Comparison of ENCODE assay signal across 27 cellular contexts in genomic region chr16:47724386-47724785, GRCh38.
"Had no signal": no experiment of that assay in that cellular context is flagged by ENCODE, and none has a peak within 500 bp of the region (broad histone marks: within the 10 kb centered on the region; RNA-seq: fewer than 3 reads in every experiment).

No MANE protein-coding gene starts in this region.

- H3K4me1 ChIP-seq: colonic mucosa, esophagus squamous epithelium, foreskin keratinocyte, gastrocnemius medialis, gastroesophageal sphincter, heart left ventricle, heart right ventricle had no signal

- FAIRE-seq: colon, endometrium, endothelial cell of umbilical vein, frontal cortex had no signal

- DNase-seq: colonic mucosa; cortex of kidney; dermis blood vessel endothelial cell; dorsolateral prefrontal cortex; effector CD4-positive, alpha-beta T cell; effector CD8-positive, alpha-beta T cell; effector memory CD4-positive, alpha-beta T cell; effector memory CD8-positive, alpha-beta T cell; endodermal cell; erythroblast; esophagus squamous epithelium; foreskin fibroblast; foreskin keratinocyte; foreskin melanocyte; gastrocnemius medialis; glutamatergic neuron; head of caudate nucleus; heart left ventricle; heart right ventricle had no signal

- H3K27me3 ChIP-seq: colonic mucosa, dorsolateral prefrontal cortex, esophagus squamous epithelium, foreskin keratinocyte, gastrocnemius medialis, heart left ventricle, heart right ventricle had no signal

- ATAC-seq: effector memory CD8-positive, alpha-beta T cell; esophagus mucosa; foreskin keratinocyte; gastrocnemius medialis; gastroesophageal sphincter; heart left ventricle; heart right ventricle had no signal

- H3K27ac ChIP-seq: colonic mucosa, coronary artery, dorsolateral prefrontal cortex, epithelial cell of prostate, esophagus squamous epithelium, foreskin keratinocyte, gastrocnemius medialis, gastroesophageal sphincter, heart left ventricle, heart right ventricle had no signal

- H3K9me3 ChIP-seq: colonic mucosa, esophagus squamous epithelium, gastrocnemius medialis, gastroesophageal sphincter, heart left ventricle, heart right ventricle had no signal

- H3K4me3 ChIP-seq: colonic mucosa, coronary artery, dorsolateral prefrontal cortex, esophagus squamous epithelium, gastrocnemius medialis, gastroesophageal sphincter, heart left ventricle, heart right ventricle had no signal

- H3K36me3 ChIP-seq: colonic mucosa, esophagus squamous epithelium, gastrocnemius medialis, gastroesophageal sphincter, heart left ventricle, heart right ventricle had no signal
